ENCODE assay signal across 8 cellular contexts in the genomic region with DNA sequence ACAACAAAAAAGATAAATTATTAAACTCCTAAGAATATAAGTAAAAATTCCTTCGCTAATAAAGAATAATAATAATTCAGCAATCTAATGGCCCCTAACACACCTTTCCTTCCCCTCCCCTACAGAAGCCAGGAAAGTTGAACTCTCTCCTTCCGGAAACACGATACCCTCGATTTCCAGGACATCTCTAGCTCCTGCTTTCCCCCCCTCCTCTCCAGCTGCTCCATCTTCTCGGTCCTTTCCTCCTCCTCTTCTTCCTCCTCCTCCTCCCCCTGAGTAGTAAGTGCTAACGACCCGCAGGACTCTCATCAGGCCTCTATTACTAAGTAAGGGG. TPM values are rescaled to one million over a fixed set of nuclear protein-coding genes. Genes with fewer than 3 reads are reported as not detected.
DNase-seq lines count a peak whose midpoint lies in the region; FAIRE-seq and TF ChIP-seq lines count a peak whose summit lies in the region.

No MANE protein-coding gene starts in this region.

- peaks cover 20% of the 10 kb centered on the region for H3K79me2 ChIP-seq in endothelial cell of umbilical vein (ENCODE audit: control insufficient read depth, insufficient read depth, low read length)

- TF ChIP-seq POLR2A in endothelial cell of umbilical vein (IDR thresholded peaks at IDR 0.05; ENCODE audit: low read depth, low read length) (no peak), H54 (IDR thresholded peaks at IDR 0.05; ENCODE audit: low read depth, low read length) (no peak)

- intact Hi-C loops in endothelial cell of umbilical vein (cut with micrococcal nuclease) = loop anchor here (2.0 kb wide), 1 partner anchor 147 kb away; a partner anchor contains a TSS

- peak overlapping the region; percentile 70 for H3K27ac Mint-ChIP-seq in T-helper 1 cell treated with Interleukin-12 subunit alpha and Interleukin-12 subunit beta and Interleukin-4 antibody, amounts not matched to agents 30 μg/mL and 1 μg/mL, for 36 hours

- FAIRE-seq in endothelial cell of umbilical vein (lab: Jason Lieb, UNC) = no peak
- no peak for FAIRE-seq in H54 (lab: Jason Lieb, UNC)

- peak overlapping the region; percentile 97 for H3K4me3 Mint-ChIP-seq in T-helper 1 cell treated with Interleukin-12 subunit alpha and Interleukin-12 subunit beta and Interleukin-4 antibody, amounts not matched to agents 30 μg/mL and 1 μg/mL, for 36 hours

- TF ChIP-seq CTCF in endothelial cell of umbilical vein (IDR thresholded peaks at IDR 0.05; ENCODE audit: extremely low read depth in 1 of 2, insufficient read depth in 1 of 2, low read depth in 1 of 2, low read length in 2 of 2) = no peak

- H3K4me1 ChIP-seq in endothelial cell of umbilical vein (ENCODE audit: control insufficient read depth, extremely low read depth, insufficient read depth, low read length) = peaks cover 9% of the 10 kb centered on the region
- H3K4me1 ChIP-seq in neuron (ENCODE audit: insufficient read depth, low read length) = peaks cover 5% of the 10 kb centered on the region

- peak overlapping the region; percentile 83 for H3K4me2 ChIP-seq in endothelial cell of umbilical vein (ENCODE audit: insufficient read depth, low read length)

- peak overlapping the region; percentile 72 for H3K9ac ChIP-seq in endothelial cell of umbilical vein (replicated peaks; ENCODE audit: extremely low read depth, insufficient read depth, low read length)

- H3K4me1 Mint-ChIP-seq in T-helper 1 cell treated with Interleukin-12 subunit alpha and Interleukin-12 subunit beta and Interleukin-4 antibody, amounts not matched to agents 30 μg/mL and 1 μg/mL, for 36 hours (ENCODE audit: low read depth) = peaks cover 22% of the 10 kb centered on the region

- H3K9me1 ChIP-seq in endothelial cell of umbilical vein (replicated peaks; ENCODE audit: control insufficient read depth, extremely low read depth, insufficient read depth, low read length) = no peaks in the 10 kb centered on the region

- H3K4me3 ChIP-seq in endothelial cell of umbilical vein (replicated peaks in 1 of 3; ENCODE audit: insufficient read depth in 1 of 3, low read depth in 1 of 3, low read length in 3 of 3) (peak overlapping the region; percentile 78 to 90 (median 80)), neuron (ENCODE audit: low read length) (peak overlapping the region; percentile 82)

- H3K36me3 ChIP-seq in endothelial cell of umbilical vein (ENCODE audit: control insufficient read depth in 2 of 2, extremely low read depth in 1 of 2, insufficient read depth in 2 of 2, low read length in 2 of 2) (no peaks in the 10 kb centered on the region), neuron (ENCODE audit: insufficient read depth, low read length) (no peaks in the 10 kb centered on the region)

- peak overlapping the region; percentile 52 for H3K27ac ChIP-seq in endothelial cell of umbilical vein (ENCODE audit: insufficient read depth, low read depth, low read length)

- CTCF ChIA-PET in endothelial cell of umbilical vein (lab: Charles Lee) = no interaction called here

- peaks cover 3% of the 10 kb centered on the region for H3K27me3 Mint-ChIP-seq in T-helper 1 cell treated with Interleukin-12 subunit alpha and Interleukin-12 subunit beta and Interleukin-4 antibody, amounts not matched to agents 30 μg/mL and 1 μg/mL, for 36 hours (ENCODE audit: low read depth)

- H3K36me3 Mint-ChIP-seq in T-helper 1 cell treated with Interleukin-12 subunit alpha and Interleukin-12 subunit beta and Interleukin-4 antibody, amounts not matched to agents 30 μg/mL and 1 μg/mL, for 36 hours (ENCODE audit: low read depth) = peaks cover 3% of the 10 kb centered on the region

- DNase-seq in T-helper 1 cell = no peak
- DNase-seq in OCI-M1 (lab: John Stamatoyannopoulos, UW) = peak; percentile 31
- no peak for DNase-seq in endothelial cell of umbilical vein (ENCODE audit: low read depth, low spot score)
- DNase-seq in H54 (ENCODE audit: insufficient read length, low spot score) = no peak
- no peak for DNase-seq in C1 segment of cervical spinal cord (lab: John Stamatoyannopoulos, UW)
- DNase-seq in D341Med (ENCODE audit: low spot score) = no peak

- no peaks in the 10 kb centered on the region for H3K9me3 Mint-ChIP-seq in T-helper 1 cell treated with Interleukin-12 subunit alpha and Interleukin-12 subunit beta and Interleukin-4 antibody, amounts not matched to agents 30 μg/mL and 1 μg/mL, for 36 hours

- no peaks in the 10 kb centered on the region for H3K9me3 ChIP-seq in endothelial cell of umbilical vein (replicated peaks; ENCODE audit: control insufficient read depth, insufficient read depth, low read length)
- H3K9me3 ChIP-seq in neuron (ENCODE audit: low read length) = no peaks in the 10 kb centered on the region

- H4K20me1 ChIP-seq in endothelial cell of umbilical vein (replicated peaks; ENCODE audit: control insufficient read depth, extremely low read depth, insufficient read depth, low read length) = no peaks in the 10 kb centered on the region

- peak overlapping the region; percentile 93 for H2AFZ ChIP-seq in endothelial cell of umbilical vein (ENCODE audit: low read depth, low read length)
- H2AFZ ChIP-seq in neuron (ENCODE audit: low read depth, low read length) = peak overlapping the region; percentile 97

- no TSS peak for BruUV-seq in endothelial cell of umbilical vein (replicated peaks; lab: Mats Ljungman, UMichigan)

- dilution Hi-C loops in endothelial cell of umbilical vein (cut with MboI; ENCODE audit: extremely low pct_ligation_motif_present, low sequenced_read_pairs) = no loop called here

- H3K27me3 ChIP-seq in endothelial cell of umbilical vein (ENCODE audit: control insufficient read depth in 2 of 2, insufficient read depth in 2 of 2, low read length in 2 of 2) (peaks cover 0 to 6% of the 10 kb centered on the region in 2 experiments), neuron (ENCODE audit: insufficient read depth, low read length) (peaks cover 4% of the 10 kb centered on the region)

- POLR2A ChIA-PET in endothelial cell of umbilical vein (lab: Charles Lee) = no interaction called here

TF ChIP-seq in endothelial cell of umbilical vein, 7 proteins besides CTCF, POLR2A, EP300 and RAD21:
- no peak for TF ChIP-seq POLR2AphosphoS5 (IDR thresholded peaks at IDR 0.05; ENCODE audit: insufficient read depth, low read depth, low read length)
- TF ChIP-seq JUN (IDR thresholded peaks at IDR 0.05; ENCODE audit: borderline replicate concordance, insufficient read depth, insufficient read length, low read depth) = no peak
- TF ChIP-seq, protein P1, sequence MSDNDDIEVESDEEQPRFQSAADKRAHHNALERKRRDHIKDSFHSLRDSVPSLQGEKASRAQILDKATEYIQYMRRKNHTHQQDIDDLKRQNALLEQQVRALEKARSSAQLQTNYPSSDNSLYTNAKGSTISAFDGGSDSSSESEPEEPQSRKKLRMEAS (IDR thresholded peaks at IDR 0.05; ENCODE audit: insufficient read depth, insufficient read length) = no peak
- no peak for TF ChIP-seq MYC (IDR thresholded peaks at IDR 0.05; ENCODE audit: low read depth, low read length)
- no peak for TF ChIP-seq FOS (IDR thresholded peaks at IDR 0.05; ENCODE audit: borderline replicate concordance, insufficient read depth, low read length)
- no peak for TF ChIP-seq GATA2 (IDR thresholded peaks at IDR 0.05; ENCODE audit: insufficient read depth, insufficient read length, low read depth, low read length)
- TF ChIP-seq EZH2 (IDR thresholded peaks at IDR 0.05; ENCODE audit: borderline replicate concordance, low read depth, low read length, severe bottlenecking) = no peak

RNA-seq across cellular contexts. Expression of a gene that starts 0.6 kb away (rescaled TPM):
- total RNA-seq in endothelial cell of umbilical vein = 7.5 and 8.9 TPM in 2 replicates
- polyA plus RNA-seq in endothelial cell of umbilical vein = 2.2 and 3.5 TPM in 2 replicates
- polyA plus RNA-seq in endothelial cell of umbilical vein (2011; cell fraction: cytosol; rRNA removed) = 3.5 and 4.2 TPM in 2 replicates
- 7.5 TPM in 2 replicates for polyA plus RNA-seq in endothelial cell of umbilical vein (2011; cell fraction: nucleus; rRNA removed)
- 5.3 and 5.8 TPM in 2 replicates for polyA plus RNA-seq in endothelial cell of umbilical vein (2012)
- polyA minus RNA-seq in endothelial cell of umbilical vein = 11.9 and 14.1 TPM in 2 replicates
- 6.7 TPM for polyA minus RNA-seq in endothelial cell of umbilical vein (2011; cell fraction: cytosol; rRNA and poly(A)+ RNA removed)
- polyA minus RNA-seq in endothelial cell of umbilical vein (2011; cell fraction: nucleus; rRNA and poly(A)+ RNA removed) = 19.0 and 24.4 TPM in 2 replicates
